1 cellular context compared by ENCODE assay signal in the genomic region with DNA sequence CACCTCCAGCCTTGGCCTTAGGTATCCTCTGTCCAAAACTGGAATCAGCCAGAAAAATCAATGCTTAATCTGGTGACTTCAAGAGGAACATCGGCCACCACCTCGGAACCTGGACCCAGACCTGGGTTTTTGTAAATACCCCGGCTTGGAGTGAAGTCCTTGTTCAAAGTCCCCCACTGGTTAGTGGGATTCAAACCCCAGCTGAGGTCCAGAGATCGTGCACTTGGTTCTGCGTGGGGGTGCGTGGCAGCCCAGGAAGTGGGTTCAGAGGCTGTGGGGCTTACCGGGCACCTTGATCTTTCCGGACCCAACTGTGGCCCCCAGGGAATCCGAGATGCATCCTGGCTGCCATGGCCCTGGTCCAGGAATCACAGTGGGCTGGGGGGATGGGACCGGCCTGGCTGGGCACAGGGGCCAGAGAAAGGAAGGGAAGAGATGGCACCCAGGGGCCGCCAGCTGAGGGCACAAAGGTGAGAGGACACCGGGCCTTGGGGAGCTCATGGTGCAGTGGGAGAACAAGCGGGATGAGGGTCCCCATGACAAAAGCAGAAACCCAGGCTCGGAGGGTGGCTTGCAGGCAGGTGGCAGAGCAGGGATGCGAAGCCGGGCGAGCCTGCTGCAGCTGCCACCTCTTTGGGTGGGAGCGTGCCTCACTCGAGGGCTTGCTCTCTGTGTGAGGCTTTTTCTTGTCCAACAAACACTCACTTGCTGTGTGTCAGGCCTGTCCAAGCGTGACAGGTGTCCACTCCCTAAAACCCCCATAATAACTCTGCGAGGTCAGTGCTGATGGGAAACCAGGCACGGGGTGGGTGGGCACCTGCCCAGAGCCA.
TF ChIP-seq lines count a peak whose summit lies in the region.

No MANE protein-coding gene starts in this region.

TF ChIP-seq in H1, 55 proteins besides CTCF, POLR2A, EP300 and RAD21:
- TF ChIP-seq, protein P1, sequence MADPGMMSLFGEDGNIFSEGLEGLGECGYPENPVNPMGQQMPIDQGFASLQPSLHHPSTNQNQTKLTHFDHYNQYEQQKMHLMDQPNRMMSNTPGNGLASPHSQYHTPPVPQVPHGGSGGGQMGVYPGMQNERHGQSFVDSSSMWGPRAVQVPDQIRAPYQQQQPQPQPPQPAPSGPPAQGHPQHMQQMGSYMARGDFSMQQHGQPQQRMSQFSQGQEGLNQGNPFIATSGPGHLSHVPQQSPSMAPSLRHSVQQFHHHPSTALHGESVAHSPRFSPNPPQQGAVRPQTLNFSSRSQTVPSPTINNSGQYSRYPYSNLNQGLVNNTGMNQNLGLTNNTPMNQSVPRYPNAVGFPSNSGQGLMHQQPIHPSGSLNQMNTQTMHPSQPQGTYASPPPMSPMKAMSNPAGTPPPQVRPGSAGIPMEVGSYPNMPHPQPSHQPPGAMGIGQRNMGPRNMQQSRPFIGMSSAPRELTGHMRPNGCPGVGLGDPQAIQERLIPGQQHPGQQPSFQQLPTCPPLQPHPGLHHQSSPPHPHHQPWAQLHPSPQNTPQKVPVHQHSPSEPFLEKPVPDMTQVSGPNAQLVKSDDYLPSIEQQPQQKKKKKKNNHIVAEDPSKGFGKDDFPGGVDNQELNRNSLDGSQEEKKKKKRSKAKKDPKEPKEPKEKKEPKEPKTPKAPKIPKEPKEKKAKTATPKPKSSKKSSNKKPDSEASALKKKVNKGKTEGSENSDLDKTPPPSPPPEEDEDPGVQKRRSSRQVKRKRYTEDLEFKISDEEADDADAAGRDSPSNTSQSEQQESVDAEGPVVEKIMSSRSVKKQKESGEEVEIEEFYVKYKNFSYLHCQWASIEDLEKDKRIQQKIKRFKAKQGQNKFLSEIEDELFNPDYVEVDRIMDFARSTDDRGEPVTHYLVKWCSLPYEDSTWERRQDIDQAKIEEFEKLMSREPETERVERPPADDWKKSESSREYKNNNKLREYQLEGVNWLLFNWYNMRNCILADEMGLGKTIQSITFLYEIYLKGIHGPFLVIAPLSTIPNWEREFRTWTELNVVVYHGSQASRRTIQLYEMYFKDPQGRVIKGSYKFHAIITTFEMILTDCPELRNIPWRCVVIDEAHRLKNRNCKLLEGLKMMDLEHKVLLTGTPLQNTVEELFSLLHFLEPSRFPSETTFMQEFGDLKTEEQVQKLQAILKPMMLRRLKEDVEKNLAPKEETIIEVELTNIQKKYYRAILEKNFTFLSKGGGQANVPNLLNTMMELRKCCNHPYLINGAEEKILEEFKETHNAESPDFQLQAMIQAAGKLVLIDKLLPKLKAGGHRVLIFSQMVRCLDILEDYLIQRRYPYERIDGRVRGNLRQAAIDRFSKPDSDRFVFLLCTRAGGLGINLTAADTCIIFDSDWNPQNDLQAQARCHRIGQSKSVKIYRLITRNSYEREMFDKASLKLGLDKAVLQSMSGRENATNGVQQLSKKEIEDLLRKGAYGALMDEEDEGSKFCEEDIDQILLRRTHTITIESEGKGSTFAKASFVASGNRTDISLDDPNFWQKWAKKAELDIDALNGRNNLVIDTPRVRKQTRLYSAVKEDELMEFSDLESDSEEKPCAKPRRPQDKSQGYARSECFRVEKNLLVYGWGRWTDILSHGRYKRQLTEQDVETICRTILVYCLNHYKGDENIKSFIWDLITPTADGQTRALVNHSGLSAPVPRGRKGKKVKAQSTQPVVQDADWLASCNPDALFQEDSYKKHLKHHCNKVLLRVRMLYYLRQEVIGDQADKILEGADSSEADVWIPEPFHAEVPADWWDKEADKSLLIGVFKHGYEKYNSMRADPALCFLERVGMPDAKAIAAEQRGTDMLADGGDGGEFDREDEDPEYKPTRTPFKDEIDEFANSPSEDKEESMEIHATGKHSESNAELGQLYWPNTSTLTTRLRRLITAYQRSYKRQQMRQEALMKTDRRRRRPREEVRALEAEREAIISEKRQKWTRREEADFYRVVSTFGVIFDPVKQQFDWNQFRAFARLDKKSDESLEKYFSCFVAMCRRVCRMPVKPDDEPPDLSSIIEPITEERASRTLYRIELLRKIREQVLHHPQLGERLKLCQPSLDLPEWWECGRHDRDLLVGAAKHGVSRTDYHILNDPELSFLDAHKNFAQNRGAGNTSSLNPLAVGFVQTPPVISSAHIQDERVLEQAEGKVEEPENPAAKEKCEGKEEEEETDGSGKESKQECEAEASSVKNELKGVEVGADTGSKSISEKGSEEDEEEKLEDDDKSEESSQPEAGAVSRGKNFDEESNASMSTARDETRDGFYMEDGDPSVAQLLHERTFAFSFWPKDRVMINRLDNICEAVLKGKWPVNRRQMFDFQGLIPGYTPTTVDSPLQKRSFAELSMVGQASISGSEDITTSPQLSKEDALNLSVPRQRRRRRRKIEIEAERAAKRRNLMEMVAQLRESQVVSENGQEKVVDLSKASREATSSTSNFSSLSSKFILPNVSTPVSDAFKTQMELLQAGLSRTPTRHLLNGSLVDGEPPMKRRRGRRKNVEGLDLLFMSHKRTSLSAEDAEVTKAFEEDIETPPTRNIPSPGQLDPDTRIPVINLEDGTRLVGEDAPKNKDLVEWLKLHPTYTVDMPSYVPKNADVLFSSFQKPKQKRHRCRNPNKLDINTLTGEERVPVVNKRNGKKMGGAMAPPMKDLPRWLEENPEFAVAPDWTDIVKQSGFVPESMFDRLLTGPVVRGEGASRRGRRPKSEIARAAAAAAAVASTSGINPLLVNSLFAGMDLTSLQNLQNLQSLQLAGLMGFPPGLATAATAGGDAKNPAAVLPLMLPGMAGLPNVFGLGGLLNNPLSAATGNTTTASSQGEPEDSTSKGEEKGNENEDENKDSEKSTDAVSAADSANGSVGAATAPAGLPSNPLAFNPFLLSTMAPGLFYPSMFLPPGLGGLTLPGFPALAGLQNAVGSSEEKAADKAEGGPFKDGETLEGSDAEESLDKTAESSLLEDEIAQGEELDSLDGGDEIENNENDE (IDR thresholded peaks at IDR 0.05; ENCODE audit: insufficient replicate concordance, low read length) = no peak
- TF ChIP-seq SRF (IDR thresholded peaks at IDR 0.05; ENCODE audit: low read depth, low read length) = no peak
- TF ChIP-seq, protein P2, sequence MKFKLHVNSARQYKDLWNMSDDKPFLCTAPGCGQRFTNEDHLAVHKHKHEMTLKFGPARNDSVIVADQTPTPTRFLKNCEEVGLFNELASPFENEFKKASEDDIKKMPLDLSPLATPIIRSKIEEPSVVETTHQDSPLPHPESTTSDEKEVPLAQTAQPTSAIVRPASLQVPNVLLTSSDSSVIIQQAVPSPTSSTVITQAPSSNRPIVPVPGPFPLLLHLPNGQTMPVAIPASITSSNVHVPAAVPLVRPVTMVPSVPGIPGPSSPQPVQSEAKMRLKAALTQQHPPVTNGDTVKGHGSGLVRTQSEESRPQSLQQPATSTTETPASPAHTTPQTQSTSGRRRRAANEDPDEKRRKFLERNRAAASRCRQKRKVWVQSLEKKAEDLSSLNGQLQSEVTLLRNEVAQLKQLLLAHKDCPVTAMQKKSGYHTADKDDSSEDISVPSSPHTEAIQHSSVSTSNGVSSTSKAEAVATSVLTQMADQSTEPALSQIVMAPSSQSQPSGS (IDR thresholded peaks at IDR 0.05; ENCODE audit: low read length) = no peak
- TF ChIP-seq CTBP2 (IDR thresholded peaks at IDR 0.05; ENCODE audit: borderline replicate concordance, insufficient read depth, insufficient read length, low read length) = no peak
- TF ChIP-seq YY1 (IDR thresholded peaks at IDR 0.05; ENCODE audit: low read depth, low read length) = no peak
- no peak for TF ChIP-seq ASH2L (IDR thresholded peaks at IDR 0.05; ENCODE audit: low read length)
- TF ChIP-seq EGR1 (IDR thresholded peaks at IDR 0.05; ENCODE audit: borderline replicate concordance, low read depth, low read length) = no peak
- TF ChIP-seq, protein P3, sequence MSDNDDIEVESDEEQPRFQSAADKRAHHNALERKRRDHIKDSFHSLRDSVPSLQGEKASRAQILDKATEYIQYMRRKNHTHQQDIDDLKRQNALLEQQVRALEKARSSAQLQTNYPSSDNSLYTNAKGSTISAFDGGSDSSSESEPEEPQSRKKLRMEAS (IDR thresholded peaks at IDR 0.05) = no peak
- TF ChIP-seq MAFK (IDR thresholded peaks at IDR 0.05; ENCODE audit: low read depth, low read length) = no peak
- TF ChIP-seq JUND (IDR thresholded peaks at IDR 0.05; ENCODE audit: low read length) = no peak
- TF ChIP-seq FOSL1 (IDR thresholded peaks at IDR 0.05; ENCODE audit: insufficient read depth, low read depth, low read length) = no peak
